ENCODE assay signal across 26 cellular contexts in the genomic region with DNA sequence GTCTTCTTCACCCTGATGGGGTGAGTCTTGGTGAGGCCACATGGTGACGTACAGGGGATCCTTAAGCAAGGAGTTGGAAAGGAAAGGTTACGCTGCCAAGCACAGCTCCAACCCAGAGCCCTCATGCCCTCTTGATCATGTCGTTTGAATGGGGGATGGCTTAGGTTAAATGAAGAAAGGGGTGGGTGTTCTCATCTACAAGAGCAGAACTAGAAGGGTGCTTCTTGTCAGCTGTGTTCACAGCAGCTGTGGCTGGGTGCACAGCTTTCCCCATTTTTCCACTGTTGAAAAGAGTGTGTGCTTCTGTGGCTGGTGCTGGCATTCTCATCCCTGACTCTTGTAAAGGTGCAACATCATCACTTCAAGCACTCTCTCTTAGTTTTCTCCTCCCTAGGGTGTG. TPM values are rescaled to one million over a fixed set of nuclear protein-coding genes. Genes with fewer than 3 reads are reported as not detected.
"Had no signal": no experiment of that assay in that cellular context is flagged by ENCODE, and none has a peak within 500 bp of the region (broad histone marks: within the 10 kb centered on the region; RNA-seq: fewer than 3 reads in every experiment).

No MANE protein-coding gene starts in this region.

- ATAC-seq: activated T-cell treated with anti-CD3 and anti-CD28 coated beads, Interleukin-2, amount 50 U/mL, for 4 hours; gastrocnemius medialis; stimulated activated effector memory CD8-positive, alpha-beta T cell treated with anti-CD3 and anti-CD28 coated beads, Interleukin-12 subunit alpha, Interleukin-12 subunit beta, amount 100 ng/mL, for 72 hours; stimulated activated naive CD8-positive, alpha-beta T cell treated with anti-CD3 and anti-CD28 coated beads, Interleukin-15, amount 100 ng/mL, for 72 hours; WTC11 had no signal

- H3K27ac Mint-ChIP-seq: activated naive CD8-positive, alpha-beta T cell; activated T-helper 2 cell treated with anti-CD3 and anti-CD28 coated beads, Interferon-gamma antibody, Interleukin-2, Interleukin-4, amounts not matched to agents 10 μg/mL and 5 μg/mL and 100 μg/mL, durations not matched to agents 14 hours and 24 hours and 36 hours; endodermal cell; nephron; stimulated activated effector memory CD8-positive, alpha-beta T cell treated with anti-CD3 and anti-CD28 coated beads, Interleukin-12 subunit alpha, Interleukin-12 subunit beta, amount 100 ng/mL, for 72 hours; stimulated activated naive CD8-positive, alpha-beta T cell treated with anti-CD3 and anti-CD28 coated beads, Interleukin-15, amount 100 ng/mL, for 72 hours; WTC11 had no signal

- DNase-seq: activated CD4-positive, alpha-beta T cell treated with anti-CD3 and anti-CD28 coated beads, Interleukin-2, amount 50 U/mL, for 48 hours; activated CD8-positive, alpha-beta memory T cell treated with anti-CD3 and anti-CD28 coated beads, Interleukin-2, amount 50 U/mL, for 48 hours; activated naive CD4-positive, alpha-beta T cell; activated T-cell treated with anti-CD3 and anti-CD28 coated beads, Interleukin-2, amount 50 U/mL, for 4 hours; colonic mucosa; endodermal cell; esophagus squamous epithelium; gastrocnemius medialis; kidney glomerular epithelial cell; left lung; mesenchymal stem cell; right lobe of liver; small intestine; stimulated activated CD4-positive, alpha-beta T cell treated with anti-CD3 and anti-CD28 coated beads, Interleukin-2, amount 100 ng/mL, for 24 hours; stimulated activated naive CD8-positive, alpha-beta T cell treated with anti-CD3 and anti-CD28 coated beads, Interleukin-15, amount 100 ng/mL, for 72 hours; T-helper 1 cell; testis; upper lobe of right lung had no signal

- H3K4me1 ChIP-seq: colonic mucosa, gastrocnemius medialis, testis had no signal

- H3K27me3 ChIP-seq: colonic mucosa, esophagus squamous epithelium, gastrocnemius medialis, left lung, right lobe of liver, testis, upper lobe of right lung had no signal

- H3K36me3 Mint-ChIP-seq: activated naive CD8-positive, alpha-beta T cell; WTC11 had no signal

- H3K27ac ChIP-seq: colonic mucosa, gastrocnemius medialis, right lobe of liver had no signal

- H3K36me3 ChIP-seq: colonic mucosa, gastrocnemius medialis, left lung, right lobe of liver, upper lobe of right lung had no signal

- H3K4me3 Mint-ChIP-seq: activated naive CD8-positive, alpha-beta T cell; activated T-cell treated with anti-CD3 and anti-CD28 coated beads, Interleukin-2, amount 50 U/mL, for 4 hours; endodermal cell; nephron; stimulated activated effector memory CD8-positive, alpha-beta T cell treated with anti-CD3 and anti-CD28 coated beads, Interleukin-12 subunit alpha, Interleukin-12 subunit beta, amount 100 ng/mL, for 72 hours; stimulated activated naive CD8-positive, alpha-beta T cell treated with anti-CD3 and anti-CD28 coated beads, Interleukin-15, amount 100 ng/mL, for 72 hours; WTC11 had no signal

- H3K9me3 ChIP-seq: colonic mucosa, esophagus squamous epithelium, gastrocnemius medialis, left lung, right lobe of liver, testis, upper lobe of right lung had no signal

- H3K4me3 ChIP-seq: colonic mucosa, esophagus squamous epithelium, gastrocnemius medialis, left lung, right lobe of liver, testis, upper lobe of right lung had no signal

- H3K9me3 Mint-ChIP-seq: activated T-cell treated with anti-CD3 and anti-CD28 coated beads, Interleukin-2, amount 50 U/mL, for 4 hours; activated T-helper 2 cell treated with anti-CD3 and anti-CD28 coated beads, Interferon-gamma antibody, Interleukin-2, Interleukin-4, amounts not matched to agents 10 μg/mL and 5 μg/mL and 100 μg/mL, durations not matched to agents 14 hours and 24 hours and 36 hours; endodermal cell; nephron; stimulated activated effector memory CD8-positive, alpha-beta T cell treated with anti-CD3 and anti-CD28 coated beads, Interleukin-12 subunit alpha, Interleukin-12 subunit beta, amount 100 ng/mL, for 72 hours; stimulated activated naive CD8-positive, alpha-beta T cell treated with anti-CD3 and anti-CD28 coated beads, Interleukin-15, amount 100 ng/mL, for 72 hours; WTC11 had no signal

- H3K27me3 Mint-ChIP-seq: activated naive CD8-positive, alpha-beta T cell; stimulated activated naive CD8-positive, alpha-beta T cell treated with anti-CD3 and anti-CD28 coated beads, Interleukin-15, amount 100 ng/mL, for 72 hours had no signal

- H3K4me1 Mint-ChIP-seq: endodermal cell; nephron; stimulated activated effector memory CD8-positive, alpha-beta T cell treated with anti-CD3 and anti-CD28 coated beads, Interleukin-12 subunit alpha, Interleukin-12 subunit beta, amount 100 ng/mL, for 72 hours; stimulated activated naive CD8-positive, alpha-beta T cell treated with anti-CD3 and anti-CD28 coated beads, Interleukin-15, amount 100 ng/mL, for 72 hours; WTC11 had no signal

RNA-seq across cellular contexts. Expression of a gene that starts 15.5 kb away (rescaled TPM):
- total RNA-seq: activated CD8-positive, alpha-beta memory T cell treated with anti-CD3 and anti-CD28 coated beads for 36 hours; activated T-cell treated with anti-CD3 and anti-CD28 coated beads, Interleukin-2, amount 50 U/mL, for 4 hours; activated T-helper 2 cell treated with anti-CD3 and anti-CD28 coated beads, Interferon-gamma antibody, Interleukin-2, Interleukin-4, amounts not matched to agents 10 μg/mL and 5 μg/mL and 100 μg/mL, durations not matched to agents 14 hours and 24 hours and 36 hours; bronchial epithelial cell; endodermal cell; gastrocnemius medialis; mononuclear cell; right lobe of liver; upper lobe of right lung; WTC11 had no signal
